In genomic region chr10:112932658-112933057, GRCh38 we compare ENCODE assay signal across 26 cellular contexts.
"Had no signal": no experiment of that assay in that cellular context is flagged by ENCODE, and none has a peak within 500 bp of the region (broad histone marks: within the 10 kb centered on the region; RNA-seq: fewer than 3 reads in every experiment).

No MANE protein-coding gene starts in this region.

- DNase-seq: cortex of kidney; dermis blood vessel endothelial cell; dorsolateral prefrontal cortex; effector CD4-positive, alpha-beta T cell; effector CD8-positive, alpha-beta T cell; effector memory CD4-positive, alpha-beta T cell; effector memory CD8-positive, alpha-beta T cell; endodermal cell; erythroblast; esophagus squamous epithelium; foreskin fibroblast; foreskin keratinocyte; foreskin melanocyte; gastrocnemius medialis; glutamatergic neuron; heart left ventricle; heart right ventricle had no signal

- H3K4me3 ChIP-seq: colonic mucosa, coronary artery, dorsolateral prefrontal cortex, esophagus muscularis mucosa, esophagus squamous epithelium, gastrocnemius medialis, gastroesophageal sphincter, heart left ventricle, heart right ventricle had no signal

- FAIRE-seq: endometrium, endothelial cell of umbilical vein, frontal cortex had no signal

- H3K27ac ChIP-seq: colonic mucosa, coronary artery, dorsolateral prefrontal cortex, epithelial cell of prostate, esophagus muscularis mucosa, esophagus squamous epithelium, foreskin keratinocyte, gastrocnemius medialis, gastroesophageal sphincter, heart left ventricle, heart right ventricle had no signal

- H3K27me3 ChIP-seq: colonic mucosa, dorsolateral prefrontal cortex, esophagus muscularis mucosa, esophagus squamous epithelium, foreskin keratinocyte, gastroesophageal sphincter, heart left ventricle, heart right ventricle had no signal

- ATAC-seq: effector memory CD8-positive, alpha-beta T cell; esophagus mucosa; foreskin keratinocyte; gastrocnemius medialis; gastroesophageal sphincter; heart left ventricle; heart right ventricle had no signal

- H3K36me3 ChIP-seq: colonic mucosa, esophagus muscularis mucosa, esophagus squamous epithelium, gastrocnemius medialis, gastroesophageal sphincter, heart left ventricle, heart right ventricle had no signal

- H3K4me1 ChIP-seq: colonic mucosa, esophagus muscularis mucosa, esophagus squamous epithelium, foreskin keratinocyte, gastrocnemius medialis, gastroesophageal sphincter, heart left ventricle, heart right ventricle had no signal

- H3K9me3 ChIP-seq: colonic mucosa, gastrocnemius medialis had no signal
